ENCODE assay signal across 18 cellular contexts in genomic region chr5:99019254-99019653, GRCh38.
DNase-seq lines count a peak whose midpoint lies in the region; ATAC-seq and TF ChIP-seq lines count a peak whose summit lies in the region.
"Had no signal": no experiment of that assay in that cellular context is flagged by ENCODE, and none has a peak within 500 bp of the region (broad histone marks: within the 10 kb centered on the region; RNA-seq: fewer than 3 reads in every experiment).

No MANE protein-coding gene starts in this region.

- H3F3A ChIP-seq in PC-9 (ENCODE audit: insufficient read depth, low read depth) = peaks cover 19% of the 10 kb centered on the region

- H3K36me3 ChIP-seq in PC-9 (ENCODE audit: low read depth) = no peaks in the 10 kb centered on the region
- no peaks in the 10 kb centered on the region for H3K36me3 ChIP-seq in colonic mucosa
- H3K36me3 ChIP-seq in trophoblast cell (ENCODE audit: control insufficient read depth in 1 of 2, insufficient read depth in 2 of 2, low read length in 2 of 2) = no peaks in the 10 kb centered on the region
- H3K36me3 ChIP-seq in heart left ventricle = no peaks in the 10 kb centered on the region
- H3K36me3 ChIP-seq: SJSA1 had no signal

- no peak overlapping the region for H2AK5ac ChIP-seq in trophoblast cell (ENCODE audit: low read length)

- CTCF ChIA-PET in Calu3 (lab: Charles Lee) = interaction anchor here (1.4 kb wide), 2 partner anchors 13 to 25 kb away, joined by 3 to 8 read pairs; no protein-coding TSS in a partner anchor
- CTCF ChIA-PET in PC-9 (lab: Charles Lee) = no interaction called here

- no peak overlapping the region for H3K23ac ChIP-seq in trophoblast cell (ENCODE audit: low read length)

- H2BK120ac ChIP-seq in trophoblast cell (ENCODE audit: insufficient read depth, low read length, poor library complexity) = no peak overlapping the region

- no peaks in the 10 kb centered on the region for H4K20me1 ChIP-seq in PC-9 (ENCODE audit: insufficient read depth)

- DNase-seq in Calu3 (no peak), PC-9 (no peak), colonic mucosa (no peak), trophoblast cell (peak; percentile 19 to 67), heart left ventricle (no peak), HPDE6-E6E7 (ENCODE audit: extremely low spot score) (no peak), NK-92 (lab: John Stamatoyannopoulos, UW; ENCODE audit: unreplicated experiment) (no peak)
- DNase-seq: activated CD4-positive, alpha-beta T cell treated with anti-CD3 and anti-CD28 coated beads for 36 hours; activated T-cell treated with anti-CD3 and anti-CD28 coated beads, Interleukin-2, amount 50 U/mL, for 4 hours; CD4-positive, CD25-positive, alpha-beta regulatory T cell; GOT3; NCI-H1694; NCI-H510A treated with DMSO at 0.1 percent for 48 hours; stimulated activated CD4-positive, alpha-beta T cell treated with anti-CD3 and anti-CD28 coated beads, Interleukin-1b, Interleukin-23, amount 100 ng/mL, for 48 hours; T-helper 2 cell had no signal

- peaks cover 27% of the 10 kb centered on the region for H3K4me1 ChIP-seq in PC-9 (replicated peaks; ENCODE audit: insufficient read depth)
- H3K4me1 ChIP-seq in colonic mucosa = peaks cover 4% of the 10 kb centered on the region
- peaks cover 3 to 6% of the 10 kb centered on the region in 2 experiments for H3K4me1 ChIP-seq in trophoblast cell (ENCODE audit: control insufficient read depth in 1 of 2, insufficient read depth in 2 of 2, low read length in 2 of 2)
- peaks cover 0 to 21% (median 0%) of the 10 kb centered on the region in 12 donors for H3K4me1 ChIP-seq in heart left ventricle

- no peak overlapping the region for H4K91ac ChIP-seq in trophoblast cell (ENCODE audit: low read depth, low read length)

- no peaks in the 10 kb centered on the region for H3K9me2 ChIP-seq in PC-9 (ENCODE audit: insufficient read depth)

- H3K27me3 Mint-ChIP-seq in Calu3 (ENCODE audit: unreplicated experiment) = no peaks in the 10 kb centered on the region
- H3K27me3 Mint-ChIP-seq: activated CD4-positive, alpha-beta T cell treated with anti-CD3 and anti-CD28 coated beads for 36 hours had no signal

- no peak overlapping the region for H3K4me3 Mint-ChIP-seq in Calu3 (ENCODE audit: low read depth, unreplicated experiment)
- H3K4me3 Mint-ChIP-seq: activated CD4-positive, alpha-beta T cell treated with anti-CD3 and anti-CD28 coated beads for 36 hours; activated T-cell treated with anti-CD3 and anti-CD28 coated beads, Interleukin-2, amount 50 U/mL, for 4 hours; CD4-positive, CD25-positive, alpha-beta regulatory T cell had no signal

- no CpG with 5 or more reads among the region's 6 CpGs for WGBS in trophoblast cell (ENCODE audit: extremely low coverage, insufficient coverage, insufficient read length)
- 82 to 87% (median 83%) methylated on average over 6 of the region's 6 CpGs for WGBS in heart left ventricle, 4 donors

- H3K4me1 Mint-ChIP-seq in Calu3 (ENCODE audit: low read depth, unreplicated experiment) = peaks cover 66% of the 10 kb centered on the region

- no peak overlapping the region for H2BK5ac ChIP-seq in trophoblast cell (ENCODE audit: low read depth, low read length, poor library complexity)

- H3K9ac ChIP-seq in colonic mucosa (ENCODE audit: low read depth in 2 of 2, low read length in 2 of 2) = no peak overlapping the region
- H3K9ac ChIP-seq in trophoblast cell (ENCODE audit: low read length) = no peak overlapping the region

- H2BK12ac ChIP-seq in trophoblast cell (ENCODE audit: low read length) = no peak overlapping the region

- peaks cover 8% of the 10 kb centered on the region; the same call in 1 of the 2 replicates for H3K9me3 ChIP-seq in PC-9 (ENCODE audit: insufficient read depth, low read depth)
- no peaks in the 10 kb centered on the region for H3K9me3 ChIP-seq in colonic mucosa
- peaks cover 2% of the 10 kb centered on the region for H3K9me3 ChIP-seq in trophoblast cell (ENCODE audit: insufficient read depth, low read depth, low read length)
- H3K9me3 ChIP-seq in heart left ventricle = no peaks in the 10 kb centered on the region
- H3K9me3 ChIP-seq: SJSA1 had no signal

- POLR2A ChIA-PET in PC-9 (lab: Charles Lee; ENCODE audit: unreplicated experiment) = no interaction called here

- no peaks in the 10 kb centered on the region for H3K79me1 ChIP-seq in trophoblast cell (ENCODE audit: low read length)

- H3K27ac ChIP-seq in PC-9 = peak overlapping the region; percentile 85
- H3K27ac ChIP-seq in colonic mucosa = peak overlapping the region; percentile 66
- no peak overlapping the region for H3K27ac ChIP-seq in trophoblast cell (ENCODE audit: low read depth, low read length)
- no peak overlapping the region for H3K27ac ChIP-seq in heart left ventricle

- TF ChIP-seq POLR2A in heart left ventricle (IDR thresholded peaks at IDR 0.05) = no peak

- H2AFZ ChIP-seq in PC-9 = 0 out of 2 replicates have a peak overlapping the region, but pooled peaks have one; percentile 1
- no peak overlapping the region for H2AFZ ChIP-seq in trophoblast cell (ENCODE audit: insufficient read depth, low read length, poor library complexity)

- no peak overlapping the region for H4K12ac ChIP-seq in trophoblast cell (ENCODE audit: low read depth, low read length)

- H3K79me2 ChIP-seq in PC-9 (ENCODE audit: low read depth) = no peaks in the 10 kb centered on the region
- no peaks in the 10 kb centered on the region for H3K79me2 ChIP-seq in trophoblast cell (ENCODE audit: control insufficient read depth, insufficient read depth, low read length, poor library complexity)

- intact Hi-C loops in Calu3 (cut with micrococcal nuclease; ENCODE audit: unreplicated experiment) (no loop called here), PC-9 (cut with micrococcal nuclease; ENCODE audit: unreplicated experiment) (no loop called here), colonic mucosa (cut with DNase I) (loop anchor here (10.0 kb wide), 1 partner anchor 54 kb away; no protein-coding TSS in a partner anchor), heart left ventricle (cut with DNase I) (no loop called here)

- ATAC-seq in heart left ventricle (no peak), HG02588 (IDR thresholded peaks at IDR 0.05; ENCODE audit: unreplicated experiment) (no peak)
- ATAC-seq: activated CD4-positive, alpha-beta T cell treated with anti-CD3 and anti-CD28 coated beads for 36 hours; activated T-cell treated with anti-CD3 and anti-CD28 coated beads, Interleukin-2, amount 50 U/mL, for 4 hours had no signal

- H3K14ac ChIP-seq in trophoblast cell (ENCODE audit: low read length) = no peak overlapping the region

- H3K9me3 Mint-ChIP-seq in Calu3 (ENCODE audit: low read depth, unreplicated experiment) = peaks cover 8% of the 10 kb centered on the region
- H3K9me3 Mint-ChIP-seq: activated T-cell treated with anti-CD3 and anti-CD28 coated beads, Interleukin-2, amount 50 U/mL, for 4 hours had no signal

- H4K8ac ChIP-seq in trophoblast cell (ENCODE audit: low read depth, low read length) = no peak overlapping the region

- no peak overlapping the region for H3K4ac ChIP-seq in trophoblast cell (ENCODE audit: low read depth, low read length)

- H3K27me3 ChIP-seq in PC-9 (ENCODE audit: insufficient read depth, low read depth) (no peaks in the 10 kb centered on the region), colonic mucosa (no peaks in the 10 kb centered on the region), trophoblast cell (ENCODE audit: insufficient read depth, low read length) (no peaks in the 10 kb centered on the region), heart left ventricle (no peaks in the 10 kb centered on the region)
- H3K27me3 ChIP-seq: SJSA1 had no signal

- BruUV-seq in Calu3 (replicated peaks; lab: Mats Ljungman, UMichigan) = no TSS peak
- BruUV-seq in PC-9 (replicated peaks; lab: Mats Ljungman, UMichigan) = no TSS peak

- H3K36me3 Mint-ChIP-seq in Calu3 (ENCODE audit: insufficient read depth, unreplicated experiment) = peaks cover 10% of the 10 kb centered on the region
- H3K36me3 Mint-ChIP-seq: CD4-positive, CD25-positive, alpha-beta regulatory T cell had no signal

- H3K4me3 ChIP-seq in PC-9 (no peak overlapping the region), colonic mucosa (no peak overlapping the region), trophoblast cell (ENCODE audit: low read depth, low read length) (no peak overlapping the region), heart left ventricle (no peak overlapping the region)
- H3K4me3 ChIP-seq: SJSA1, skin epidermis had no signal

- TF ChIP-seq CTCF in Calu3 (IDR thresholded peaks at IDR 0.05; ENCODE audit: unreplicated experiment) (no peak), PC-9 (conservative IDR thresholded peaks at IDR 0.05) (no peak), colonic mucosa (IDR thresholded peaks at IDR 0.05) (no peak), heart left ventricle (IDR thresholded peaks at IDR 0.05) (no peak)

- peak overlapping the region; percentile 98 for H3K27ac Mint-ChIP-seq in Calu3 (ENCODE audit: unreplicated experiment)
- H3K27ac Mint-ChIP-seq: activated CD4-positive, alpha-beta T cell treated with anti-CD3 and anti-CD28 coated beads for 36 hours had no signal

- H3K4me2 ChIP-seq in PC-9 (peak overlapping the region; percentile 70; the same call in 1 of the 2 replicates), trophoblast cell (ENCODE audit: low read length) (no peak overlapping the region)

- no peak overlapping the region for H3K18ac ChIP-seq in trophoblast cell (ENCODE audit: low read length)

Comparison
In these comparisons a context has a peak if more than half of its experiments do, and no peak if none do; other contexts are left out.
1. DNase-seq: peak in trophoblast cell (2 of 2); none in Calu3 (single experiment), PC-9 (0 of 2), colonic mucosa (single experiment), heart left ventricle (0 of 5), HPDE6-E6E7 (single experiment) and NK-92 (single experiment).
2. H3K27ac ChIP-seq: peak in PC-9 (single experiment) and colonic mucosa (single experiment); none in trophoblast cell (single experiment) and heart left ventricle (0 of 12).